Comparison of ENCODE assay signal across 31 cellular contexts in the genomic region with DNA sequence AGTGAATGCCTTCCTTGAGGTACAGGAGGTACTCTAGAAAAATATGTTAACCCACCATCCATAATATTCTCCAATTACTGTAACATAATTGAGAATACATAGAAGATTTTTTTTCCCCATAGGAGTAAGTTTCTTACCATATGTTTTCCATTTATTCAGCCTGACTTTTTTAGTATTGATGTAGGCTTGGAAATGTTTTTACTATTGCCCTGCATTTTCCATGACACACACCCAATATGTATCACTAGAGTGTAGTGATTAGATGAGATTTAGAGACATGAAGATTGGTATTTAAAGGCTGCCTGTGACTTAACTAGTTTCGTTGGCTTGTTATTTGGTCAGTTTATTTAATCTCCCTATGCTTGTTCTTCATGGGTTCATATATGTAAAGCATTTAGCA. TPM values are rescaled to one million over a fixed set of nuclear protein-coding genes. Genes with fewer than 3 reads are reported as not detected.
"Had no signal": no experiment of that assay in that cellular context is flagged by ENCODE, and none has a peak within 500 bp of the region (broad histone marks: within the 10 kb centered on the region; RNA-seq: fewer than 3 reads in every experiment).

No MANE protein-coding gene starts in this region.

- H3K4me3 ChIP-seq: adrenal gland, body of pancreas, breast epithelium had no signal

- ATAC-seq: activated CD8-positive, alpha-beta T cell treated with anti-CD3 and anti-CD28 coated beads for 36 hours; activated naive CD4-positive, alpha-beta T cell treated with anti-CD3 and anti-CD28 coated beads, Interleukin-2, amount 50 U/mL, for 72 hours; activated T-cell treated with anti-CD3 and anti-CD28 coated beads, Interleukin-2, amount 50 U/mL, for 4 hours; activated T-cell treated with anti-CD3 and anti-CD28 coated beads, Interleukin-2, amount 50 U/mL, for 72 hours; activated T-helper 17 cell treated with anti-CD3 and anti-CD28 coated beads, Interleukin-2, amount 50 U/mL, for 72 hours; body of pancreas had no signal

- H3K4me1 ChIP-seq: adrenal gland, body of pancreas, breast epithelium had no signal

- H3K27me3 ChIP-seq: adrenal gland, body of pancreas, brain microvascular endothelial cell, breast epithelium had no signal

- H3K27ac ChIP-seq: adrenal gland, body of pancreas, brain microvascular endothelial cell, breast epithelium, VCaP had no signal

- H3K9me3 ChIP-seq: adrenal gland, body of pancreas, breast epithelium had no signal

- H3K36me3 ChIP-seq: adrenal gland, brain microvascular endothelial cell, breast epithelium had no signal

- DNase-seq: activated B cell treated with CpG ODN at 0.5 μM for 24 hours; activated CD4-positive, alpha-beta memory T cell treated with anti-CD3 and anti-CD28 coated beads for 36 hours; activated CD4-positive, alpha-beta T cell treated with anti-CD3 and anti-CD28 coated beads for 4 hours; activated CD4-positive, alpha-beta T cell treated with anti-CD3 and anti-CD28 coated beads, Interleukin-2, amount 10 ng/mL, durations not matched to agents 24 days and 14 days; activated CD4-positive, alpha-beta T cell treated with anti-CD3 and anti-CD28 coated beads, Interleukin-2, amount 50 U/mL, for 1 hour; activated CD4-positive, alpha-beta T cell treated with anti-CD3 and anti-CD28 coated beads, Interleukin-2, amount 50 U/mL, for 4 hours; activated CD4-positive, CD25-positive, alpha-beta regulatory T cell treated with anti-CD3 and anti-CD28 coated beads, Interleukin-2, amount 50 U/mL, for 72 hours; activated CD8-positive, alpha-beta memory T cell treated with anti-CD3 and anti-CD28 coated beads, Interleukin-2, amount 50 U/mL, for 4 hours; activated CD8-positive, alpha-beta T cell treated with anti-CD3 and anti-CD28 coated beads for 36 hours; activated effector memory CD4-positive, alpha-beta T cell treated with anti-CD3 and anti-CD28 coated beads, Interleukin-2, amount 50 U/mL, for 16 hours; activated gamma-delta T cell treated with Interleukin-2 at 50 U/mL for 16 hours; activated naive CD4-positive, alpha-beta T cell; activated naive CD4-positive, alpha-beta T cell treated with anti-CD3 and anti-CD28 coated beads for 36 hours; activated naive CD4-positive, alpha-beta T cell treated with anti-CD3 and anti-CD28 coated beads, Interleukin-2, amount 50 U/mL, for 16 hours; activated naive CD8-positive, alpha-beta T cell treated with anti-CD3 and anti-CD28 coated beads for 36 hours; activated T-cell treated with anti-CD3 and anti-CD28 coated beads for 4 hours; activated T-cell treated with anti-CD3 and anti-CD28 coated beads, Interleukin-2, amount 50 U/mL, for 1 hour; activated T-cell treated with anti-CD3 and anti-CD28 coated beads, Interleukin-2, amount 50 U/mL, for 4 hours; activated T-cell treated with anti-CD3 and anti-CD28 coated beads, Interleukin-2, amount 50 U/mL, for 72 hours; adrenal gland; amniotic stem cell; aorta; body of pancreas; brain microvascular endothelial cell; central memory CD4-positive, alpha-beta T cell; T-helper 1 cell had no signal

RNA-seq across cellular contexts. Expression of a gene that starts 39.5 kb away (rescaled TPM):
- total RNA-seq: cardiac septum had no signal
